ENCODE assay signal across 4 cellular contexts in the genomic region with DNA sequence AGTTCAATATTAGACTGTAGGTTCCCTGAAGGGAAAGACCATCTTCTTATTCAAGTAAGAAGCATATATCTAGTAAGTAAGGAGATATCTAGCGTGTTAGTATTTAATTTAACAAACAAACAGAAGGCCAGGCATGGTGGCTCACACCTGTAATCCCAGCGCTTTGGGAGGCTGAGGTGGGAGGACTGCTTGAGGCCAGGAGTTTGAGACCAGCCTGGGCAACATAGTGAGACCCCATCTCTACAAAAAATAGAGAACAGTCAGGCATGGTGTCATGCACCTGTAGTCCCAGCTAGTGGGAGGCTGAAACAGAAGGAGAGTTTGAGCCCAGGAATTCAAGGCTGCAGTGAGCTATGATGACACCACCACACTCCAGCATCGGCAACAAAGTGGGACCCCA.
A peak's percentile ranks its signal among the peaks of the same experiment; 100 is the strongest.
TF ChIP-seq lines count a peak whose summit lies in the region.

No MANE protein-coding gene starts in this region.

TF ChIP-seq in HEK293, 187 proteins besides CTCF, POLR2A, EP300 and RAD21:
- TF ChIP-seq ZNF121 (tag by site-specific recombination; IDR thresholded peaks at IDR 0.05) = peak; percentile 81

TF ChIP-seq in WTC11, 78 proteins besides CTCF, POLR2A, EP300 and RAD21:
- 0 out of 2 replicates have a peak, but pooled peaks have one; percentile 62 for TF ChIP-seq ZNF121 (CRISPR knock-in tag; IDR thresholded peaks at IDR 0.05)

TF ChIP-seq in K562, 482 proteins besides CTCF, POLR2A, EP300 and RAD21:
- 0 out of 2 replicates have a peak, but pooled peaks have one; percentile 42 for TF ChIP-seq ZNF121 (CRISPR knock-in tag; conservative IDR thresholded peaks at IDR 0.05)

TF ChIP-seq in HepG2, 621 proteins besides CTCF, POLR2A, EP300 and RAD21:
- 0 out of 2 replicates have a peak, but pooled peaks have one; percentile 30 for TF ChIP-seq ZNF121 (CRISPR knock-in tag; IDR thresholded peaks at IDR 0.05)
